8 cellular contexts compared by ENCODE assay signal in the genomic region with DNA sequence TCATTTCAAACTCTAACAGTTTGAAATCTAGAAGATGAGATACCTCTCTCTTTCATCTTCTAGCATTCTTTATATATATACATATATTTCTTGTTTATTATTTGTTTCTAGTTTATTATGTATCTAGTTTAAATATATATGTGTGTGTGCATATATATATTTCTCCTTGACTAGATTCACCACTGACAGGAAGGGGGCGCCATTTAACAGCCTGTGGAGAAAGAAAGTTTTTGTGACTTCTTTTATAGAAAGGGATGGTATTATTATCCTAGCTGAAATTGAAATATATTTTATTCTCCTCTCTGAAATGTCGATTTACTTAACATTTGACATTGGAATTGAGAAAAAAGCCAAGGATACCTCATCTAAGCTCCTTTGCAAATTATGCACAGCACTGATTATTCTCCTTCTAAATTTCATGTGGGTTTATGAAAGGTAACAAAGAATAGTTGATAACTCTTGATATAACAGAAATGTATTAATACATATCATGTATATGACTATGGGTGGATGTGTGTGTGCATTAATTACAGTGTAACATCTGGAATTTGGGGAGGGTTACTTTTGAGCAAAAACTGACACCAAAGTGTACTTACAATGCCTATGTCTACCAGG.
A peak's percentile ranks its signal among the peaks of the same experiment; 100 is the strongest.
DNase-seq lines count a peak whose midpoint lies in the region; ATAC-seq and TF ChIP-seq lines count a peak whose summit lies in the region.

No MANE protein-coding gene starts in this region.

- H3K36me3 ChIP-seq in SJSA1 (no peaks in the 10 kb centered on the region), right lobe of liver (no peaks in the 10 kb centered on the region)

- TF ChIP-seq POLR2A in right lobe of liver (IDR thresholded peaks at IDR 0.05) = no peak

- ATAC-seq in right lobe of liver (peak in 3 of 4 donors; percentile 59 to 65 (median 61)), GM18498 (IDR thresholded peaks at IDR 0.05; ENCODE audit: unreplicated experiment) (no peak)
- peak; percentile 52 for ATAC-seq in stimulated activated naive CD8-positive, alpha-beta T cell treated with anti-CD3 and anti-CD28 coated beads, Interleukin-15, Interleukin-2, amounts not matched to agents 100 U/mL and 50 U/mL, for 24 hours

- intact Hi-C loops in right lobe of liver (cut with DNase I) = loop anchor here in 1 of 2 donors (10.0 kb wide), 1 partner anchor 615 kb away; no protein-coding TSS in a partner anchor

- peak; percentile 71 to 81 (median 78) for TF ChIP-seq CTCF in right lobe of liver (IDR thresholded peaks at IDR 0.05)

- H3K4me1 ChIP-seq in SJSA1 (replicated peaks) = no peaks in the 10 kb centered on the region
- no peaks in the 10 kb centered on the region for H3K4me1 ChIP-seq in right lobe of liver

- H3K9me3 ChIP-seq in SJSA1 (replicated peaks) = no peaks in the 10 kb centered on the region
- H3K9me3 ChIP-seq in right lobe of liver = no peaks in the 10 kb centered on the region

- H3K4me3 ChIP-seq in SJSA1 (no peak overlapping the region), right lobe of liver (no peak overlapping the region)

- DNase-seq in GM03348 (ENCODE audit: low spot score) = peak; percentile 41
- DNase-seq in Kasumi-1 (lab: John Stamatoyannopoulos, UW) = peak; percentile 50 to 68
- peak; percentile 19 to 47 for DNase-seq in SJSA1 (ENCODE audit: low read depth in 1 of 2, low spot score in 2 of 2)
- DNase-seq in cerebellum (ENCODE audit: low spot score) = peak; percentile 15
- peak in 1 of 3 donors; percentile 51 for DNase-seq in right lobe of liver
- peak; percentile 56 for DNase-seq in stimulated activated naive CD8-positive, alpha-beta T cell treated with anti-CD3 and anti-CD28 coated beads, Interleukin-15, Interleukin-2, amounts not matched to agents 100 U/mL and 50 U/mL, for 24 hours
- no peak for DNase-seq in NCI-H2227 (lab: John Stamatoyannopoulos, UW; ENCODE audit: unreplicated experiment)

- H3K27ac ChIP-seq in SJSA1 (no peak overlapping the region), right lobe of liver (no peak overlapping the region)

- 0% methylated on average over 2 of the region's 2 CpGs for WGBS in right lobe of liver (ENCODE audit: insufficient coverage, low coverage, low lambda C conversion rate, missing lambda C conversion rate)

- no peaks in the 10 kb centered on the region; the same call in 1 of the 2 replicates for H3K27me3 ChIP-seq in SJSA1 (replicated peaks)
- no peaks in the 10 kb centered on the region for H3K27me3 ChIP-seq in right lobe of liver
